In the genomic region with DNA sequence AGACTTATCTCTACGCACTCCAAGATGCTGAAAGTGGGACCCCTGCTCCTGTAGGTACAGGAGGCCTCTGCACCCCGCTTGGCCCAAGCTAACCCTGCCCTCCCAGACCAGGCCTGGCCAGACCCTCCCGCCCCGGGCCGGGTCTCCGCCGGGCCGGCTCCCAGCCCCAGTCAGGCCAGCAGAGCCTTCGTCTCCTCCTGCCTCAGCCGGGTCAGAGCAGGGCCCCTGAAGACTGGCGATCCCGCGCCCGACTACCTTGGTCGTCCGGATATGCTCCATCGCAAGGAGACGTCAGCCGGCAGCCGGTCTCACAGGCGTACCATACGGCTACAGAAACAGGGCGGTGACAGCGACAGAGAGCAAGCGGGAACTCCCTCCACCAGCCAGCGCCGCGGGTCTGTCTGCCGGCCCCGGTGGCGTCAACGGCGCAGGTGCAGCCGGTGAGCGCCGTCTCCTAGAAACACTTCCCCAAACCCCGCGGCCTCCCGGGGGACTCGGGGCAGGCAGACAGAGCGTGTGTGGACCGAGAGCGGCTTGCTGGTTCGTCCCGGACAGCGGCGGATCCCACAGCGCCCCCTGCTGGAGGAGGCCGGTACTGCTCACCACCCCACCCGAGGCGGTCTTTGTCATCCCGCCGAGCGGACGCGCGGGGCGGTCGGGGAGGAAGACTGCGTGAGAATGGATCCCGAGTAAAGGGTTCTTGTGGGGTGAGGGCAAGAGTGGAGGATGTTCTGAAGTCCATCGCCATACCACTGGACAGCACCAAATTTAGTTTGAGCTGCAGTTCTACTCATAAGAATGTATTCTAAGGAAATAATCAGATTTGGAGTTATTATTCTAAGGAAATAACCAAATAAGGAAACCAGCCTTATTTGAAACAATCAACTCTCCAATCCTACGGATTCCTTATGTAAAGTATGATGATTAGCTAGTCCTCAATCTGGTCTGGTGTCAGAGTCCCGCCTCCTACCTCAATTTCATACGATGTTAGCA, we compare ENCODE assay signal across 1 cellular context.
A peak's percentile ranks its signal among the peaks of the same experiment; 100 is the strongest.
TF ChIP-seq lines count a peak whose summit lies in the region.

A gene (minus strand): TSS at position 520 of the 993 bp plus-strand sequence. CDS start 241 bp downstream, at position 279.

TF ChIP-seq in HepG2, 621 proteins besides CTCF, POLR2A, EP300 and RAD21 (continued from another document and continues in another):
- TF ChIP-seq, protein P1, sequence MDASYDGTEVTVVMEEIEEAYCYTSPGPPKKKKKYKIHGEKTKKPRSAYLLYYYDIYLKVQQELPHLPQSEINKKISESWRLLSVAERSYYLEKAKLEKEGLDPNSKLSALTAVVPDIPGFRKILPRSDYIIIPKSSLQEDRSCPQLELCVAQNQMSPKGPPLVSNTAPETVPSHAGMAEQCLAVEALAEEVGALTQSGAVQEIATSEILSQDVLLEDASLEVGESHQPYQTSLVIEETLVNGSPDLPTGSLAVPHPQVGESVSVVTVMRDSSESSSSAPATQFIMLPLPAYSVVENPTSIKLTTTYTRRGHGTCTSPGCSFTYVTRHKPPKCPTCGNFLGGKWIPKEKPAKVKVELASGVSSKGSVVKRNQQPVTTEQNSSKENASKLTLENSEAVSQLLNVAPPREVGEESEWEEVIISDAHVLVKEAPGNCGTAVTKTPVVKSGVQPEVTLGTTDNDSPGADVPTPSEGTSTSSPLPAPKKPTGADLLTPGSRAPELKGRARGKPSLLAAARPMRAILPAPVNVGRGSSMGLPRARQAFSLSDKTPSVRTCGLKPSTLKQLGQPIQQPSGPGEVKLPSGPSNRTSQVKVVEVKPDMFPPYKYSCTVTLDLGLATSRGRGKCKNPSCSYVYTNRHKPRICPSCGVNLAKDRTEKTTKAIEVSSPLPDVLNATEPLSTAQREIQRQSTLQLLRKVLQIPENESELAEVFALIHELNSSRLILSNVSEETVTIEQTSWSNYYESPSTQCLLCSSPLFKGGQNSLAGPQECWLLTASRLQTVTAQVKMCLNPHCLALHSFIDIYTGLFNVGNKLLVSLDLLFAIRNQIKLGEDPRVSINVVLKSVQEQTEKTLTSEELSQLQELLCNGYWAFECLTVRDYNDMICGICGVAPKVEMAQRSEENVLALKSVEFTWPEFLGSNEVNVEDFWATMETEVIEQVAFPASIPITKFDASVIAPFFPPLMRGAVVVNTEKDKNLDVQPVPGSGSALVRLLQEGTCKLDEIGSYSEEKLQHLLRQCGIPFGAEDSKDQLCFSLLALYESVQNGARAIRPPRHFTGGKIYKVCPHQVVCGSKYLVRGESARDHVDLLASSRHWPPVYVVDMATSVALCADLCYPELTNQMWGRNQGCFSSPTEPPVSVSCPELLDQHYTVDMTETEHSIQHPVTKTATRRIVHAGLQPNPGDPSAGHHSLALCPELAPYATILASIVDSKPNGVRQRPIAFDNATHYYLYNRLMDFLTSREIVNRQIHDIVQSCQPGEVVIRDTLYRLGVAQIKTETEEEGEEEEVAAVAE (CRISPR knock-in tag; IDR thresholded peaks at IDR 0.05; ENCODE audit: borderline replicate concordance) = no peak
- no peak for TF ChIP-seq KDM6A (CRISPR knock-in tag; IDR thresholded peaks at IDR 0.05; ENCODE audit: low read depth)
- peak; percentile 29; the same call in 1 of the 2 replicates for TF ChIP-seq STAG1 (CRISPR knock-in tag; IDR thresholded peaks at IDR 0.05)
- TF ChIP-seq ZNF468 (CRISPR knock-in tag; IDR thresholded peaks at IDR 0.05) = no peak
- TF ChIP-seq CREM (IDR thresholded peaks at IDR 0.05) = no peak
- TF ChIP-seq CREM (CRISPR knock-in tag; IDR thresholded peaks at IDR 0.05) = no peak
- TF ChIP-seq ZNF451 (CRISPR knock-in tag; IDR thresholded peaks at IDR 0.05) = 0 out of 2 replicates have a peak, but pooled peaks have one; percentile 59
- TF ChIP-seq HDAC6 (IDR thresholded peaks at IDR 0.05; ENCODE audit: low read depth, low read length) = no peak
- TF ChIP-seq TAF15 (IDR thresholded peaks at IDR 0.05; ENCODE audit: low read depth, low read length, poor library complexity, severe bottlenecking) = no peak
- no peak for TF ChIP-seq RORA (CRISPR knock-in tag; IDR thresholded peaks at IDR 0.05)
- TF ChIP-seq KLF15 (CRISPR knock-in tag; IDR thresholded peaks at IDR 0.05; ENCODE audit: borderline replicate concordance) = no peak
- TF ChIP-seq MLLT10 (CRISPR knock-in tag; IDR thresholded peaks at IDR 0.05) = no peak
- TF ChIP-seq SNRNP70 (IDR thresholded peaks at IDR 0.05; ENCODE audit: low read depth, low read length) = no peak
- TF ChIP-seq, protein P2, sequence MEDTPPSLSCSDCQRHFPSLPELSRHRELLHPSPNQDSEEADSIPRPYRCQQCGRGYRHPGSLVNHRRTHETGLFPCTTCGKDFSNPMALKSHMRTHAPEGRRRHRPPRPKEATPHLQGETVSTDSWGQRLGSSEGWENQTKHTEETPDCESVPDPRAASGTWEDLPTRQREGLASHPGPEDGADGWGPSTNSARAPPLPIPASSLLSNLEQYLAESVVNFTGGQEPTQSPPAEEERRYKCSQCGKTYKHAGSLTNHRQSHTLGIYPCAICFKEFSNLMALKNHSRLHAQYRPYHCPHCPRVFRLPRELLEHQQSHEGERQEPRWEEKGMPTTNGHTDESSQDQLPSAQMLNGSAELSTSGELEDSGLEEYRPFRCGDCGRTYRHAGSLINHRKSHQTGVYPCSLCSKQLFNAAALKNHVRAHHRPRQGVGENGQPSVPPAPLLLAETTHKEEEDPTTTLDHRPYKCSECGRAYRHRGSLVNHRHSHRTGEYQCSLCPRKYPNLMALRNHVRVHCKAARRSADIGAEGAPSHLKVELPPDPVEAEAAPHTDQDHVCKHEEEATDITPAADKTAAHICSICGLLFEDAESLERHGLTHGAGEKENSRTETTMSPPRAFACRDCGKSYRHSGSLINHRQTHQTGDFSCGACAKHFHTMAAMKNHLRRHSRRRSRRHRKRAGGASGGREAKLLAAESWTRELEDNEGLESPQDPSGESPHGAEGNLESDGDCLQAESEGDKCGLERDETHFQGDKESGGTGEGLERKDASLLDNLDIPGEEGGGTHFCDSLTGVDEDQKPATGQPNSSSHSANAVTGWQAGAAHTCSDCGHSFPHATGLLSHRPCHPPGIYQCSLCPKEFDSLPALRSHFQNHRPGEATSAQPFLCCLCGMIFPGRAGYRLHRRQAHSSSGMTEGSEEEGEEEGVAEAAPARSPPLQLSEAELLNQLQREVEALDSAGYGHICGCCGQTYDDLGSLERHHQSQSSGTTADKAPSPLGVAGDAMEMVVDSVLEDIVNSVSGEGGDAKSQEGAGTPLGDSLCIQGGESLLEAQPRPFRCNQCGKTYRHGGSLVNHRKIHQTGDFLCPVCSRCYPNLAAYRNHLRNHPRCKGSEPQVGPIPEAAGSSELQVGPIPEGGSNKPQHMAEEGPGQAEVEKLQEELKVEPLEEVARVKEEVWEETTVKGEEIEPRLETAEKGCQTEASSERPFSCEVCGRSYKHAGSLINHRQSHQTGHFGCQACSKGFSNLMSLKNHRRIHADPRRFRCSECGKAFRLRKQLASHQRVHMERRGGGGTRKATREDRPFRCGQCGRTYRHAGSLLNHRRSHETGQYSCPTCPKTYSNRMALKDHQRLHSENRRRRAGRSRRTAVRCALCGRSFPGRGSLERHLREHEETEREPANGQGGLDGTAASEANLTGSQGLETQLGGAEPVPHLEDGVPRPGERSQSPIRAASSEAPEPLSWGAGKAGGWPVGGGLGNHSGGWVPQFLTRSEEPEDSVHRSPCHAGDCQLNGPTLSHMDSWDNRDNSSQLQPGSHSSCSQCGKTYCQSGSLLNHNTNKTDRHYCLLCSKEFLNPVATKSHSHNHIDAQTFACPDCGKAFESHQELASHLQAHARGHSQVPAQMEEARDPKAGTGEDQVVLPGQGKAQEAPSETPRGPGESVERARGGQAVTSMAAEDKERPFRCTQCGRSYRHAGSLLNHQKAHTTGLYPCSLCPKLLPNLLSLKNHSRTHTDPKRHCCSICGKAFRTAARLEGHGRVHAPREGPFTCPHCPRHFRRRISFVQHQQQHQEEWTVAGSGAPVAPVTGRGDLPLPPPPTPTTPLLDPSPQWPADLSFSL (CRISPR knock-in tag; IDR thresholded peaks at IDR 0.05) = no peak
- TF ChIP-seq ZNF160 (CRISPR knock-in tag; IDR thresholded peaks at IDR 0.05) = no peak
- peak; percentile 45; the same call in 1 of the 2 replicates for TF ChIP-seq ATF7-NPFF (CRISPR knock-in tag; IDR thresholded peaks at IDR 0.05; ENCODE audit: low read depth)
- TF ChIP-seq TBL1XR1 (IDR thresholded peaks at IDR 0.05; ENCODE audit: borderline replicate concordance, low read length, partially characterized antibody) = no peak
- TF ChIP-seq, protein P3, sequence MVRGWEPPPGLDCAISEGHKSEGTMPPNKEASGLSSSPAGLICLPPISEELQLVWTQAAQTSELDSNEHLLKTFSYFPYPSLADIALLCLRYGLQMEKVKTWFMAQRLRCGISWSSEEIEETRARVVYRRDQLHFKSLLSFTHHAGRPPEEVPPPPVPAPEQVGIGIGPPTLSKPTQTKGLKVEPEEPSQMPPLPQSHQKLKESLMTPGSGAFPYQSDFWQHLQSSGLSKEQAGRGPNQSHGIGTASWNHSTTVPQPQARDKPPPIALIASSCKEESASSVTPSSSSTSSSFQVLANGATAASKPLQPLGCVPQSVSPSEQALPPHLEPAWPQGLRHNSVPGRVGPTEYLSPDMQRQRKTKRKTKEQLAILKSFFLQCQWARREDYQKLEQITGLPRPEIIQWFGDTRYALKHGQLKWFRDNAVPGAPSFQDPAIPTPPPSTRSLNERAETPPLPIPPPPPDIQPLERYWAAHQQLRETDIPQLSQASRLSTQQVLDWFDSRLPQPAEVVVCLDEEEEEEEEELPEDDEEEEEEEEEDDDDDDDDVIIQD (CRISPR knock-in tag; IDR thresholded peaks at IDR 0.05; ENCODE audit: low read depth) = no peak
- TF ChIP-seq GTF3A (CRISPR knock-in tag; conservative IDR thresholded peaks at IDR 0.05) = no peak
- TF ChIP-seq MXD4 (CRISPR knock-in tag; IDR thresholded peaks at IDR 0.05) = 0 out of 2 replicates have a peak, but pooled peaks have one; percentile 46
- TF ChIP-seq PTBP1 (IDR thresholded peaks at IDR 0.05; ENCODE audit: low read depth, low read length, poor library complexity, severe bottlenecking) = no peak
- no peak for TF ChIP-seq NONO (IDR thresholded peaks at IDR 0.05)
- TF ChIP-seq NONO (CRISPR knock-in tag; conservative IDR thresholded peaks at IDR 0.05) = no peak; the same call in 1 of the 2 replicates
- TF ChIP-seq, protein P4, sequence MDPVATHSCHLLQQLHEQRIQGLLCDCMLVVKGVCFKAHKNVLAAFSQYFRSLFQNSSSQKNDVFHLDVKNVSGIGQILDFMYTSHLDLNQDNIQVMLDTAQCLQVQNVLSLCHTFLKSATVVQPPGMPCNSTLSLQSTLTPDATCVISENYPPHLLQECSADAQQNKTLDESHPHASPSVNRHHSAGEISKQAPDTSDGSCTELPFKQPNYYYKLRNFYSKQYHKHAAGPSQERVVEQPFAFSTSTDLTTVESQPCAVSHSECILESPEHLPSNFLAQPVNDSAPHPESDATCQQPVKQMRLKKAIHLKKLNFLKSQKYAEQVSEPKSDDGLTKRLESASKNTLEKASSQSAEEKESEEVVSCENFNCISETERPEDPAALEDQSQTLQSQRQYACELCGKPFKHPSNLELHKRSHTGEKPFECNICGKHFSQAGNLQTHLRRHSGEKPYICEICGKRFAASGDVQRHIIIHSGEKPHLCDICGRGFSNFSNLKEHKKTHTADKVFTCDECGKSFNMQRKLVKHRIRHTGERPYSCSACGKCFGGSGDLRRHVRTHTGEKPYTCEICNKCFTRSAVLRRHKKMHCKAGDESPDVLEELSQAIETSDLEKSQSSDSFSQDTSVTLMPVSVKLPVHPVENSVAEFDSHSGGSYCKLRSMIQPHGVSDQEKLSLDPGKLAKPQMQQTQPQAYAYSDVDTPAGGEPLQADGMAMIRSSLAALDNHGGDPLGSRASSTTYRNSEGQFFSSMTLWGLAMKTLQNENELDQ (CRISPR knock-in tag; IDR thresholded peaks at IDR 0.05; ENCODE audit: borderline replicate concordance) = no peak
- no peak for TF ChIP-seq SCMH1 (CRISPR knock-in tag; IDR thresholded peaks at IDR 0.05; ENCODE audit: borderline replicate concordance)
- TF ChIP-seq, protein P5, sequence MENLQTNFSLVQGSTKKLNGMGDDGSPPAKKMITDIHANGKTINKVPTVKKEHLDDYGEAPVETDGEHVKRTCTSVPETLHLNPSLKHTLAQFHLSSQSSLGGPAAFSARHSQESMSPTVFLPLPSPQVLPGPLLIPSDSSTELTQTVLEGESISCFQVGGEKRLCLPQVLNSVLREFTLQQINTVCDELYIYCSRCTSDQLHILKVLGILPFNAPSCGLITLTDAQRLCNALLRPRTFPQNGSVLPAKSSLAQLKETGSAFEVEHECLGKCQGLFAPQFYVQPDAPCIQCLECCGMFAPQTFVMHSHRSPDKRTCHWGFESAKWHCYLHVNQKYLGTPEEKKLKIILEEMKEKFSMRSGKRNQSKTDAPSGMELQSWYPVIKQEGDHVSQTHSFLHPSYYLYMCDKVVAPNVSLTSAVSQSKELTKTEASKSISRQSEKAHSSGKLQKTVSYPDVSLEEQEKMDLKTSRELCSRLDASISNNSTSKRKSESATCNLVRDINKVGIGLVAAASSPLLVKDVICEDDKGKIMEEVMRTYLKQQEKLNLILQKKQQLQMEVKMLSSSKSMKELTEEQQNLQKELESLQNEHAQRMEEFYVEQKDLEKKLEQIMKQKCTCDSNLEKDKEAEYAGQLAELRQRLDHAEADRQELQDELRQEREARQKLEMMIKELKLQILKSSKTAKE (CRISPR knock-in tag; IDR thresholded peaks at IDR 0.05; ENCODE audit: borderline replicate concordance) = no peak
- no peak for TF ChIP-seq ZNF570 (CRISPR knock-in tag; IDR thresholded peaks at IDR 0.05; ENCODE audit: borderline replicate concordance)
- TF ChIP-seq SRSF9 (IDR thresholded peaks at IDR 0.05; ENCODE audit: borderline replicate concordance, insufficient read depth, low read depth, low read length, poor library complexity, severe bottlenecking) = no peak
- no peak for TF ChIP-seq SP2 (CRISPR knock-in tag; IDR thresholded peaks at IDR 0.05)
- TF ChIP-seq ZNF850 (CRISPR knock-in tag; conservative IDR thresholded peaks at IDR 0.05) = no peak
- TF ChIP-seq ZNF782 (CRISPR knock-in tag; IDR thresholded peaks at IDR 0.05; ENCODE audit: borderline replicate concordance) = peak; percentile 63; the same call in 1 of the 2 replicates
- TF ChIP-seq SOX6 (IDR thresholded peaks at IDR 0.05) = no peak
- TF ChIP-seq SOX6 (CRISPR knock-in tag; IDR thresholded peaks at IDR 0.05) = peak; percentile 59
- TF ChIP-seq TEAD2 (CRISPR knock-in tag; IDR thresholded peaks at IDR 0.05) = no peak
- TF ChIP-seq, protein P6, sequence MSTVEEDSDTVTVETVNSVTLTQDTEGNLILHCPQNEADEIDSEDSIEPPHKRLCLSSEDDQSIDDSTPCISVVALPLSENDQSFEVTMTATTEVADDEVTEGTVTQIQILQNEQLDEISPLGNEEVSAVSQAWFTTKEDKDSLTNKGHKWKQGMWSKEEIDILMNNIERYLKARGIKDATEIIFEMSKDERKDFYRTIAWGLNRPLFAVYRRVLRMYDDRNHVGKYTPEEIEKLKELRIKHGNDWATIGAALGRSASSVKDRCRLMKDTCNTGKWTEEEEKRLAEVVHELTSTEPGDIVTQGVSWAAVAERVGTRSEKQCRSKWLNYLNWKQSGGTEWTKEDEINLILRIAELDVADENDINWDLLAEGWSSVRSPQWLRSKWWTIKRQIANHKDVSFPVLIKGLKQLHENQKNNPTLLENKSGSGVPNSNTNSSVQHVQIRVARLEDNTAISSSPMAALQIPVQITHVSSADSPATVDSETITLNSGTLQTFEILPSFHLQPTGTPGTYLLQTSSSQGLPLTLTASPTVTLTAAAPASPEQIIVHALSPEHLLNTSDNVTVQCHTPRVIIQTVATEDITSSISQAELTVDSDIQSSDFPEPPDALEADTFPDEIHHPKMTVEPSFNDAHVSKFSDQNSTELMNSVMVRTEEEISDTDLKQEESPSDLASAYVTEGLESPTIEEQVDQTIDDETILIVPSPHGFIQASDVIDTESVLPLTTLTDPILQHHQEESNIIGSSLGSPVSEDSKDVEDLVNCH (CRISPR knock-in tag; IDR thresholded peaks at IDR 0.05) = no peak
- no peak for TF ChIP-seq SRSF1 (optimal IDR thresholded peaks at IDR 0.05; ENCODE audit: low read depth, low read length)
- no peak; the same call in 1 of the 2 replicates for TF ChIP-seq ZIK1 (CRISPR knock-in tag; IDR thresholded peaks at IDR 0.05; ENCODE audit: borderline replicate concordance, low read depth)
- TF ChIP-seq ZNF598 (CRISPR knock-in tag; IDR thresholded peaks at IDR 0.05; ENCODE audit: borderline replicate concordance) = peak; percentile 72; the same call in 1 of the 2 replicates
